Comparison of ENCODE assay signal across 8 cellular contexts in the genomic region with DNA sequence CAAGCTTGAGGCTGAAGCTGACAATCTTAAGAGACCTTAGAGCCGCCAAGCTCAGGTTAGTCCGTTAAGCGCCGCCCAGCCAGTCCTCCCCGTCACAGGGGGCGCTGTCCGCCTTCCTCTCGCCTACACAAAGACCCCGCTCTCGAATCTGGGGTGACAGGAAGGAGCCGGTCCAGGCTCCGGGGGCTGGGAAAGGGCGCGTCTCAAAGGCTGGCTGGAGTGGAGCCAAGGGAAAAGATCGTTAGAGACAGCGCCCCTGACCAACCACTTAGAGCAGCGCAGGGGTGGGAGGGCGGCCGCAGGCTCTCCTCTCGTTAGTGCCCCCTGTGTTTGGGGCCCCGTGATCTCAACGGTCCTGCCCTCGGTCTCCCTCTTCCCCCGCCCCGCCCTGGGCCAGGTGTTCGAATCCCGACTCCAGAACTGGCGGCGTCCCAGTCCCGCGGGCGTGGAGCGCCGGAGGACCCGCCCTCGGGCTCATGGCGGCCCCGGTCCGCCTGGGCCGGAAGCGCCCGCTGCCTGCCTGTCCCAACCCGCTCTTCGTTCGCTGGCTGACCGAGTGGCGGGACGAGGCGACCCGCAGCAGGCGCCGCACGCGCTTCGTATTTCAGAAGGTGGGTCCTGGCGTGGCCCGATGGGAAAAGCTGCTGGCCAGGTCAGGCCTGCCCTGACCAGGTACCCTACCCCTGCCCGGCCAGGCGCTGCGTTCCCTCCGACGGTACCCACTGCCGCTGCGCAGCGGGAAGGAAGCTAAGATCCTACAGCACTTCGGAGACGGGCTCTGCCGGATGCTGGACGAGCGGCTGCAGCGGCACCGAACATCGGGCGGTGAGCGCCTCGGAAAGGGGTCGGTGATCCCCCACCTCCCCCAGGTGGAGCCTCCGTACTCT. TPM values are rescaled to one million over a fixed set of nuclear protein-coding genes. Genes with fewer than 3 reads are reported as not detected.
DNase-seq lines count a peak whose midpoint lies in the region; TF ChIP-seq lines count a peak whose summit lies in the region.

A gene with protein sequence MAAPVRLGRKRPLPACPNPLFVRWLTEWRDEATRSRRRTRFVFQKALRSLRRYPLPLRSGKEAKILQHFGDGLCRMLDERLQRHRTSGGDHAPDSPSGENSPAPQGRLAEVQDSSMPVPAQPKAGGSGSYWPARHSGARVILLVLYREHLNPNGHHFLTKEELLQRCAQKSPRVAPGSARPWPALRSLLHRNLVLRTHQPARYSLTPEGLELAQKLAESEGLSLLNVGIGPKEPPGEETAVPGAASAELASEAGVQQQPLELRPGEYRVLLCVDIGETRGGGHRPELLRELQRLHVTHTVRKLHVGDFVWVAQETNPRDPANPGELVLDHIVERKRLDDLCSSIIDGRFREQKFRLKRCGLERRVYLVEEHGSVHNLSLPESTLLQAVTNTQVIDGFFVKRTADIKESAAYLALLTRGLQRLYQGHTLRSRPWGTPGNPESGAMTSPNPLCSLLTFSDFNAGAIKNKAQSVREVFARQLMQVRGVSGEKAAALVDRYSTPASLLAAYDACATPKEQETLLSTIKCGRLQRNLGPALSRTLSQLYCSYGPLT (plus strand): TSS at position 156 of the 887 bp plus-strand sequence. CDS start 321 bp downstream, at position 477.

- H3K4me3 ChIP-seq in AG04449 (ENCODE audit: low read depth, low read length) (peak within 1 kb of the TSS; percentile 95), OCI-LY7 (ENCODE audit: low read depth, low read length, poor library complexity, severe bottlenecking) (peak within 1 kb of the TSS; percentile 99)

- H3K27ac Mint-ChIP-seq in IgD-negative memory B cell (peak within 1 kb of the TSS; percentile 74 to 98 (median 97)), endothelial cell (ENCODE audit: unreplicated experiment) (peak within 1 kb of the TSS; percentile 99)

- H4K20me1 ChIP-seq in OCI-LY7 (ENCODE audit: insufficient read depth, low read length): peaks cover 17% of the 10 kb centered on the region

- peaks cover 31% of the 10 kb centered on the region for H3K4me1 ChIP-seq in OCI-LY7 (ENCODE audit: insufficient read depth, low read length, poor library complexity, severe bottlenecking)

- H3K4me1 Mint-ChIP-seq in IgD-negative memory B cell (peaks cover 21 to 32% (median 23%) of the 10 kb centered on the region in 3 donors), endothelial cell (ENCODE audit: unreplicated experiment) (peaks cover 40% of the 10 kb centered on the region)

- H3K9me3 Mint-ChIP-seq in IgD-negative memory B cell: no peaks in the 10 kb centered on the region
- no peaks in the 10 kb centered on the region for H3K9me3 Mint-ChIP-seq in endothelial cell (ENCODE audit: unreplicated experiment)

- peak within 1 kb of the TSS; percentile 73; the same call in 1 of the 2 replicates for H2AFZ ChIP-seq in OCI-LY7 (ENCODE audit: low read length)

- H3K4me2 ChIP-seq in OCI-LY7 (ENCODE audit: low read length): peak within 1 kb of the TSS; percentile 96

- TSS peak; percentile 84 for BruUV-seq in OCI-LY7 (replicated peaks; lab: Mats Ljungman, UMichigan)

- CTCF ChIA-PET in AG04449 (lab: Yijun Ruan, JAX): interaction anchor here (0.6 to 6.0 kb wide), 45 partner anchors 10 to 197 kb away, joined by 3 to 174 read pairs (median 4); partner anchors contain the start of genes CATSPER1, CCDC85B, CTSW and EFEMP2
- CTCF ChIA-PET in OCI-LY7 (lab: Charles Lee; ENCODE audit: unreplicated experiment): interaction anchor here (0.5 to 2.0 kb wide), 9 partner anchors 9 to 1082 kb away, joined by 3 to 17 read pairs (median 4); partner anchors contain the start of genes CCDC85B, FIBP, RNASEH2C and SF1

- TF ChIP-seq POLR2A in GM18951 (IDR thresholded peaks at IDR 0.05; ENCODE audit: extremely low read depth, insufficient read depth, insufficient read length): peak; percentile 81

- no peaks in the 10 kb centered on the region for H3K27me3 Mint-ChIP-seq in IgD-negative memory B cell
- peaks cover 31% of the 10 kb centered on the region for H3K27me3 Mint-ChIP-seq in endothelial cell (ENCODE audit: unreplicated experiment)

- peaks cover 61% of the 10 kb centered on the region for H3K36me3 ChIP-seq in OCI-LY7 (ENCODE audit: insufficient read depth, low read length)

- peak within 1 kb of the TSS; percentile 93 for H3K27ac ChIP-seq in OCI-LY7 (ENCODE audit: low read depth, low read length, poor library complexity, severe bottlenecking)

- DNase-seq in AG04449 (ENCODE audit: low read depth, low spot score) (peak; percentile 88), OCI-LY7 (ENCODE audit: low spot score) (peak; percentile 96), endothelial cell (ENCODE audit: low spot score) (peak; percentile 97), midbrain (lab: John Stamatoyannopoulos, UW) (peak; percentile 94)
- peak; percentile 98 for DNase-seq in activated CD8-positive, alpha-beta memory T cell treated with anti-CD3 and anti-CD28 coated beads, Interleukin-2, amount 50 U/mL, for 48 hours
- DNase-seq in stimulated activated CD8-positive, alpha-beta memory T cell treated with anti-CD3 and anti-CD28 coated beads, Interleukin-15, amount 100 ng/mL, for 48 hours (ENCODE audit: low read depth in 2 of 2): peak; percentile 93 to 94

- no peaks in the 10 kb centered on the region for H3K9me2 ChIP-seq in OCI-LY7 (ENCODE audit: insufficient read depth, low read length)

- POLR2A ChIA-PET in AG04449 (lab: Yijun Ruan, JAX) (interaction anchor here (0.6 to 5.2 kb wide), 14 partner anchors 9 to 223 kb away, joined by 3 to 103 read pairs (median 7); partner anchors contain the start of genes BANF1, CCDC85B, EFEMP2 and EIF1AD), OCI-LY7 (lab: Charles Lee) (interaction anchor here (0.8 to 3.9 kb wide), 9 partner anchors 12 to 193 kb away, joined by 3 to 59 read pairs (median 4); partner anchors contain the start of genes CCDC85B and FIBP)

- in situ Hi-C loops in GM18951 (cut with MboI; ENCODE audit: low sequenced_read_pairs, unreplicated experiment): no loop called here

- H3K9me3 ChIP-seq in OCI-LY7 (ENCODE audit: low read length): no peaks in the 10 kb centered on the region

- intact Hi-C loops in OCI-LY7 (cut with micrococcal nuclease; ENCODE audit: unreplicated experiment): loop anchor here (1.0 kb wide), 2 partner anchors 101 to 129 kb away; partner anchors contain the start of gene SART1

- H3K79me2 ChIP-seq in OCI-LY7 (ENCODE audit: insufficient read depth, low read depth, low read length): peaks cover 36% of the 10 kb centered on the region

- H3K36me3 Mint-ChIP-seq in IgD-negative memory B cell (peaks cover 2% of the 10 kb centered on the region), endothelial cell (ENCODE audit: low read depth, unreplicated experiment) (peaks cover 36% of the 10 kb centered on the region)

- peak; percentile 89 for TF ChIP-seq CTCF in AG04449 (IDR thresholded peaks at IDR 0.05; ENCODE audit: insufficient read depth, low read length, missing control alignments)
- TF ChIP-seq CTCF in OCI-LY7 (conservative IDR thresholded peaks at IDR 0.05; ENCODE audit: low read length): peak; percentile 94
- peak; percentile 85 for TF ChIP-seq CTCF in endothelial cell (IDR thresholded peaks at IDR 0.05; ENCODE audit: unreplicated experiment)

- peak within 1 kb of the TSS; percentile 96 to 98 (median 97) for H3K4me3 Mint-ChIP-seq in IgD-negative memory B cell
- peak within 1 kb of the TSS; percentile 96 for H3K4me3 Mint-ChIP-seq in endothelial cell (ENCODE audit: unreplicated experiment)

RNA-seq across cellular contexts. Expression of the gene that starts here (rescaled TPM):
- polyA plus RNA-seq in IgD-negative memory B cell: 38.7 TPM
- 110 and 130 TPM in 2 replicates for total RNA-seq in OCI-LY7 (2014; rRNA removed; shearing (Covaris generic))
- total RNA-seq in OCI-LY7 (2022): 94.2 and 102 TPM in 2 replicates
- 73.8 TPM for total RNA-seq in endothelial cell (ENCODE audit: unreplicated experiment)

Comparison
In these comparisons a context has a peak if more than half of its experiments do, and no peak if none do; other contexts are left out.
1. Peak in every context shown above with its lines: DNase-seq, H3K4me3 ChIP-seq and H3K27ac ChIP-seq.